16 cellular contexts compared by ENCODE assay signal in genomic region chr17:47851764-47852112, GRCh38. TPM values are rescaled to one million over a fixed set of nuclear protein-coding genes. Genes with fewer than 3 reads are reported as not detected.
DNase-seq lines count a peak whose midpoint lies in the region; ATAC-seq and TF ChIP-seq lines count a peak whose summit lies in the region.
"Had no signal": no experiment of that assay in that cellular context is flagged by ENCODE, and none has a peak within 500 bp of the region (broad histone marks: within the 10 kb centered on the region; RNA-seq: fewer than 3 reads in every experiment).

No MANE protein-coding gene starts in this region.

- H3K27me3 ChIP-seq in dorsolateral prefrontal cortex: peaks cover 21 to 100% (median 97%) of the 10 kb centered on the region in 45 donors
- peaks cover 81% of the 10 kb centered on the region for H3K27me3 ChIP-seq in lower lobe of right lung (ENCODE audit: low read depth)

- intact Hi-C loops in activated CD4-positive, alpha-beta T cell treated with anti-CD3 and anti-CD28 coated beads, Interleukin-2, amount 10 ng/mL, durations not matched to agents 24 days and 14 days (cut with micrococcal nuclease): no loop called here
- intact Hi-C loops in activated CD4-positive, alpha-beta T cell treated with anti-CD3 and anti-CD28 coated beads for 36 hours (cut with DNase I, micrococcal nuclease): no loop called here
- intact Hi-C loops in dorsolateral prefrontal cortex (cut with DNase I): no loop called here
- intact Hi-C loops in lower lobe of right lung (cut with DNase I): no loop called here

- H3K4me3 ChIP-seq in dorsolateral prefrontal cortex (no peak overlapping the region), lower lobe of right lung (no peak overlapping the region)
- H3K4me3 ChIP-seq: body of pancreas had no signal

- no peak for DNase-seq in activated CD4-positive, alpha-beta T cell treated with anti-CD3 and anti-CD28 coated beads, Interleukin-2, amount 10 ng/mL, durations not matched to agents 24 days and 14 days
- no peak for DNase-seq in activated CD4-positive, alpha-beta T cell treated with anti-CD3 and anti-CD28 coated beads for 36 hours
- no peak for DNase-seq in activated naive CD8-positive, alpha-beta T cell treated with anti-CD3 and anti-CD28 coated beads, Interleukin-2, amount 50 U/mL, for 24 hours
- DNase-seq in immature natural killer cell: no peak
- DNase-seq in stimulated activated naive B cell treated with anti-CD40 and anti-IgM and Interleukin-4, amounts not matched to agents 10 μg/mL and 1 μg/mL and 100 μg/mL, for 72 hours: no peak
- no peak for DNase-seq in NOMO-1 (lab: John Stamatoyannopoulos, UW; ENCODE audit: unreplicated experiment in 2 of 2)
- no peak for DNase-seq in dorsolateral prefrontal cortex
- DNase-seq in lower lobe of right lung: no peak
- DNase-seq: body of pancreas; effector memory CD4-positive, alpha-beta T cell; foreskin melanocyte; NCI-H1105 treated with DMSO at 0.1 percent for 48 hours; NCI-H446; PC-3 had no signal

- no peaks in the 10 kb centered on the region for H3K9me3 Mint-ChIP-seq in activated CD4-positive, alpha-beta T cell treated with anti-CD3 and anti-CD28 coated beads, Interleukin-2, amount 10 ng/mL, durations not matched to agents 24 days and 14 days
- no peaks in the 10 kb centered on the region for H3K9me3 Mint-ChIP-seq in activated CD4-positive, alpha-beta T cell treated with anti-CD3 and anti-CD28 coated beads for 36 hours (ENCODE audit: low read depth)
- H3K9me3 Mint-ChIP-seq in activated naive CD8-positive, alpha-beta T cell treated with anti-CD3 and anti-CD28 coated beads, Interleukin-2, amount 50 U/mL, for 24 hours: no peaks in the 10 kb centered on the region
- no peaks in the 10 kb centered on the region for H3K9me3 Mint-ChIP-seq in immature natural killer cell
- H3K9me3 Mint-ChIP-seq in stimulated activated naive B cell treated with anti-CD40 and anti-IgM and Interleukin-4, amounts not matched to agents 10 μg/mL and 1 μg/mL and 100 μg/mL, for 72 hours: no peaks in the 10 kb centered on the region
- H3K9me3 Mint-ChIP-seq: activated T-helper 2 cell treated with anti-CD3 and anti-CD28 coated beads, Interferon-gamma antibody, Interleukin-2, Interleukin-4, amounts not matched to agents 10 μg/mL and 5 μg/mL and 100 μg/mL, durations not matched to agents 14 hours and 24 hours and 36 hours had no signal

- TF ChIP-seq CTCF in dorsolateral prefrontal cortex (IDR thresholded peaks at IDR 0.05 in 54 of 56, conservative IDR thresholded peaks at IDR 0.05 in 2 of 56; ENCODE audit: low read depth in 1 of 56, partially characterized antibody in 56 of 56) (no peak), lower lobe of right lung (IDR thresholded peaks at IDR 0.05) (no peak)

- no peaks in the 10 kb centered on the region for H3K36me3 ChIP-seq in lower lobe of right lung
- H3K36me3 ChIP-seq: neutrophil had no signal

- H3K27ac Mint-ChIP-seq in activated CD4-positive, alpha-beta T cell treated with anti-CD3 and anti-CD28 coated beads, Interleukin-2, amount 10 ng/mL, durations not matched to agents 24 days and 14 days: no peak overlapping the region
- no peak overlapping the region for H3K27ac Mint-ChIP-seq in activated CD4-positive, alpha-beta T cell treated with anti-CD3 and anti-CD28 coated beads for 36 hours
- no peak overlapping the region for H3K27ac Mint-ChIP-seq in activated naive CD8-positive, alpha-beta T cell treated with anti-CD3 and anti-CD28 coated beads, Interleukin-2, amount 50 U/mL, for 24 hours
- no peak overlapping the region for H3K27ac Mint-ChIP-seq in immature natural killer cell
- no peak overlapping the region for H3K27ac Mint-ChIP-seq in stimulated activated naive B cell treated with anti-CD40 and anti-IgM and Interleukin-4, amounts not matched to agents 10 μg/mL and 1 μg/mL and 100 μg/mL, for 72 hours
- H3K27ac Mint-ChIP-seq: activated T-helper 2 cell treated with anti-CD3 and anti-CD28 coated beads, Interferon-gamma antibody, Interleukin-2, Interleukin-4, amounts not matched to agents 10 μg/mL and 5 μg/mL and 100 μg/mL, durations not matched to agents 14 hours and 24 hours and 36 hours had no signal

- H3K27ac ChIP-seq in dorsolateral prefrontal cortex: no peak overlapping the region
- no peak overlapping the region for H3K27ac ChIP-seq in lower lobe of right lung
- H3K27ac ChIP-seq: body of pancreas, neutrophil had no signal

- H3K9me3 ChIP-seq in lower lobe of right lung: no peaks in the 10 kb centered on the region
- H3K9me3 ChIP-seq: body of pancreas, neutrophil had no signal

- peaks cover 85% of the 10 kb centered on the region for H3K27me3 Mint-ChIP-seq in activated CD4-positive, alpha-beta T cell treated with anti-CD3 and anti-CD28 coated beads, Interleukin-2, amount 10 ng/mL, durations not matched to agents 24 days and 14 days
- H3K27me3 Mint-ChIP-seq in activated CD4-positive, alpha-beta T cell treated with anti-CD3 and anti-CD28 coated beads for 36 hours: peaks cover 72% of the 10 kb centered on the region
- peaks cover 79% of the 10 kb centered on the region for H3K27me3 Mint-ChIP-seq in activated naive CD8-positive, alpha-beta T cell treated with anti-CD3 and anti-CD28 coated beads, Interleukin-2, amount 50 U/mL, for 24 hours
- peaks cover 30 to 42% (median 40%) of the 10 kb centered on the region in 3 donors for H3K27me3 Mint-ChIP-seq in immature natural killer cell (ENCODE audit: low read depth in 3 of 3)
- peaks cover 81 to 95% of the 10 kb centered on the region in 2 donors for H3K27me3 Mint-ChIP-seq in stimulated activated naive B cell treated with anti-CD40 and anti-IgM and Interleukin-4, amounts not matched to agents 10 μg/mL and 1 μg/mL and 100 μg/mL, for 72 hours

- H3K4me1 ChIP-seq in lower lobe of right lung: peaks cover 28% of the 10 kb centered on the region

- CTCF ChIA-PET in activated CD4-positive, alpha-beta T cell treated with anti-CD3 and anti-CD28 coated beads for 36 hours (lab: Charles Lee): interaction anchor here (0.8 to 19.9 kb wide), 4 partner anchors 9 to 34 kb away, joined by 3 to 414 read pairs (median 4); partner anchors contain the start of gene SCRN2

- ATAC-seq in activated CD4-positive, alpha-beta T cell treated with anti-CD3 and anti-CD28 coated beads for 36 hours: no peak
- ATAC-seq in activated naive CD8-positive, alpha-beta T cell treated with anti-CD3 and anti-CD28 coated beads, Interleukin-2, amount 50 U/mL, for 24 hours: no peak
- ATAC-seq in stimulated activated naive B cell treated with anti-CD40 and anti-IgM and Interleukin-4, amounts not matched to agents 10 μg/mL and 1 μg/mL and 100 μg/mL, for 72 hours (replicated peaks): no peak
- no peak for ATAC-seq in lower lobe of right lung

- POLR2A ChIA-PET in activated CD4-positive, alpha-beta T cell treated with anti-CD3 and anti-CD28 coated beads for 36 hours (lab: Charles Lee): no interaction called here

- no peaks in the 10 kb centered on the region for H3K36me3 Mint-ChIP-seq in activated CD4-positive, alpha-beta T cell treated with anti-CD3 and anti-CD28 coated beads, Interleukin-2, amount 10 ng/mL, durations not matched to agents 24 days and 14 days (ENCODE audit: low read depth)
- H3K36me3 Mint-ChIP-seq in activated CD4-positive, alpha-beta T cell treated with anti-CD3 and anti-CD28 coated beads for 36 hours (ENCODE audit: low read depth): no peaks in the 10 kb centered on the region
- no peaks in the 10 kb centered on the region for H3K36me3 Mint-ChIP-seq in activated naive CD8-positive, alpha-beta T cell treated with anti-CD3 and anti-CD28 coated beads, Interleukin-2, amount 50 U/mL, for 24 hours (ENCODE audit: low read depth)
- H3K36me3 Mint-ChIP-seq in immature natural killer cell: peaks cover 0 to 3% (median 0%) of the 10 kb centered on the region in 3 donors
- no peaks in the 10 kb centered on the region for H3K36me3 Mint-ChIP-seq in stimulated activated naive B cell treated with anti-CD40 and anti-IgM and Interleukin-4, amounts not matched to agents 10 μg/mL and 1 μg/mL and 100 μg/mL, for 72 hours

- peaks cover 27% of the 10 kb centered on the region for H3K4me1 Mint-ChIP-seq in activated CD4-positive, alpha-beta T cell treated with anti-CD3 and anti-CD28 coated beads, Interleukin-2, amount 10 ng/mL, durations not matched to agents 24 days and 14 days
- H3K4me1 Mint-ChIP-seq in activated CD4-positive, alpha-beta T cell treated with anti-CD3 and anti-CD28 coated beads for 36 hours: peaks cover 18% of the 10 kb centered on the region
- peaks cover 19% of the 10 kb centered on the region for H3K4me1 Mint-ChIP-seq in activated naive CD8-positive, alpha-beta T cell treated with anti-CD3 and anti-CD28 coated beads, Interleukin-2, amount 50 U/mL, for 24 hours
- H3K4me1 Mint-ChIP-seq in immature natural killer cell: peaks cover 11 to 15% of the 10 kb centered on the region in 2 donors
- H3K4me1 Mint-ChIP-seq in stimulated activated naive B cell treated with anti-CD40 and anti-IgM and Interleukin-4, amounts not matched to agents 10 μg/mL and 1 μg/mL and 100 μg/mL, for 72 hours: peaks cover 26 to 35% of the 10 kb centered on the region in 2 donors

- peak overlapping the region; percentile 64 for H3K4me3 Mint-ChIP-seq in activated CD4-positive, alpha-beta T cell treated with anti-CD3 and anti-CD28 coated beads, Interleukin-2, amount 10 ng/mL, durations not matched to agents 24 days and 14 days
- no peak overlapping the region for H3K4me3 Mint-ChIP-seq in activated CD4-positive, alpha-beta T cell treated with anti-CD3 and anti-CD28 coated beads for 36 hours
- peak overlapping the region; percentile 24 for H3K4me3 Mint-ChIP-seq in activated naive CD8-positive, alpha-beta T cell treated with anti-CD3 and anti-CD28 coated beads, Interleukin-2, amount 50 U/mL, for 24 hours
- peak overlapping the region in 3 of 5 donors; percentile 12 to 34 (median 29) for H3K4me3 Mint-ChIP-seq in immature natural killer cell
- peak overlapping the region; percentile 56 to 60 for H3K4me3 Mint-ChIP-seq in stimulated activated naive B cell treated with anti-CD40 and anti-IgM and Interleukin-4, amounts not matched to agents 10 μg/mL and 1 μg/mL and 100 μg/mL, for 72 hours

RNA-seq across cellular contexts. Expression of gene SP6, which starts 0.8 kb away (rescaled TPM):
- 0.05 TPM in 2 replicates for total RNA-seq in activated CD4-positive, alpha-beta T cell treated with anti-CD3 and anti-CD28 coated beads, Interleukin-2, amount 10 ng/mL, durations not matched to agents 24 days and 14 days
- total RNA-seq in activated CD4-positive, alpha-beta T cell treated with anti-CD3 and anti-CD28 coated beads for 36 hours: under 1 TPM; 0.07 to 0.14 TPM
- polyA plus RNA-seq in immature natural killer cell: not detected
- total RNA-seq in dorsolateral prefrontal cortex (under 1 TPM in 85 of 120 experiments, not detected in 35; 0.10 to 0.62 (median 0.24) TPM), lower lobe of right lung (4.7 TPM)

RNA-seq across cellular contexts. Expression of gene SCRN2, which starts 10.7 kb away (rescaled TPM):
- 24.3 and 24.8 TPM in 2 replicates for total RNA-seq in activated CD4-positive, alpha-beta T cell treated with anti-CD3 and anti-CD28 coated beads, Interleukin-2, amount 10 ng/mL, durations not matched to agents 24 days and 14 days
- 10 to 100 TPM; 21.5 to 25.2 TPM for total RNA-seq in activated CD4-positive, alpha-beta T cell treated with anti-CD3 and anti-CD28 coated beads for 36 hours
- 10 to 100 TPM; 17.7 to 41.2 (median 22.5) TPM for polyA plus RNA-seq in immature natural killer cell
- 10 to 100 TPM; 18.1 to 42.2 (median 27.6) TPM for total RNA-seq in dorsolateral prefrontal cortex
- 30.9 TPM for total RNA-seq in lower lobe of right lung

RNA-seq across cellular contexts. Expression of gene LRRC46, which starts 20.3 kb away (rescaled TPM):
- total RNA-seq in activated CD4-positive, alpha-beta T cell treated with anti-CD3 and anti-CD28 coated beads, Interleukin-2, amount 10 ng/mL, durations not matched to agents 24 days and 14 days: 0.33 and 0.44 TPM in 2 replicates
- under 1 TPM; 0.46 to 0.82 TPM for total RNA-seq in activated CD4-positive, alpha-beta T cell treated with anti-CD3 and anti-CD28 coated beads for 36 hours
- polyA plus RNA-seq in immature natural killer cell: under 1 TPM in 2 of 3 donors, not detected in 1; 0.66 to 0.82 TPM
- total RNA-seq in dorsolateral prefrontal cortex (1 to 10 TPM in 20 of 120 experiments, under 1 TPM in 56, not detected in 44; 0.26 to 1.8 (median 0.75) TPM), lower lobe of right lung (11.6 TPM)
- total RNA-seq: body of pancreas had no signal

RNA-seq across cellular contexts. Expression of gene MRPL10, which starts 20.4 kb away (rescaled TPM):
- total RNA-seq in activated CD4-positive, alpha-beta T cell treated with anti-CD3 and anti-CD28 coated beads, Interleukin-2, amount 10 ng/mL, durations not matched to agents 24 days and 14 days: 55.0 and 58.3 TPM in 2 replicates
- 10 to 100 TPM; 66.9 to 70.9 TPM for total RNA-seq in activated CD4-positive, alpha-beta T cell treated with anti-CD3 and anti-CD28 coated beads for 36 hours
- polyA plus RNA-seq in immature natural killer cell: 100 to 1,000 TPM in 2 of 3 donors, 10 to 100 TPM in 1; 50.5 to 189 (median 114) TPM
- total RNA-seq in dorsolateral prefrontal cortex: 10 to 100 TPM; 26.3 to 47.8 (median 35.6) TPM
- 33.2 TPM for total RNA-seq in lower lobe of right lung

RNA-seq across cellular contexts. Expression of gene OSBPL7, which starts 30.1 kb away (rescaled TPM):
- 18.1 and 18.4 TPM in 2 replicates for total RNA-seq in activated CD4-positive, alpha-beta T cell treated with anti-CD3 and anti-CD28 coated beads, Interleukin-2, amount 10 ng/mL, durations not matched to agents 24 days and 14 days
- total RNA-seq in activated CD4-positive, alpha-beta T cell treated with anti-CD3 and anti-CD28 coated beads for 36 hours: 10 to 100 TPM; 12.8 to 12.9 TPM
- polyA plus RNA-seq in immature natural killer cell: 1 to 10 TPM; 2.7 to 7.5 (median 3.8) TPM
- total RNA-seq in dorsolateral prefrontal cortex (10 to 100 TPM; 13.8 to 44.3 (median 26.5) TPM), lower lobe of right lung (15.0 TPM)
